8 cellular contexts compared by ENCODE assay signal in the genomic region with DNA sequence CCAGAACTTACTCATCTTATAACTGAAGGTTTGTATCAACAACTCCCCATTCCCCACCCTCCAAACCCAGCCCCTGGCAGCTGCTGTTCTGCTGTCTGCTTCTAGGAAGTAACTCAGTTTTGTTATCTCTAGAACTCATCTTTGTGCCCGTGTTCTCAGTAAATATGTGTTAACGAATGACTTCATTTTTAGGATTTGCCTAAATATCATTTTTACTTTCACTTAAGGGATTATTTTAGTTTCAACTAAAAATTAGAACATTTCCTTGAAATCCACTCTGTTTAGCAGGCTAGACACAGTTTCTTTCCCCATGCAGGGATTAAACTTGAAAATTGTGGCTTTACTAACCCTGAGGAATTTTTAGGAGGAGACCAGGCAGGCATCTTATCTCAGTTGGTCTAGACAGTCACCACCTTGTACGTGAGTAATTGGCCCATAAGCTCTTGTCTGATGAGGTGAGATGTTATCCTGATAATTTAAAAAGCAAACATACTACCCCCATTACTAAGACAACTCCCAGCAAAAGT.
DNase-seq lines count a peak whose midpoint lies in the region; ATAC-seq and TF ChIP-seq lines count a peak whose summit lies in the region.

No MANE protein-coding gene starts in this region.

- BruUV-seq in Panc1 (replicated peaks; lab: Mats Ljungman, UMichigan), result no TSS peak

- H3K4me1 Mint-ChIP-seq in chondrocyte (ENCODE audit: low read depth), result peaks cover 80% of the 10 kb centered on the region

- no peaks in the 10 kb centered on the region for H3K9me3 Mint-ChIP-seq in chondrocyte (ENCODE audit: low read depth)

- in situ Hi-C loops in Panc1 (cut with HindIII; ENCODE audit: low pct_unique_long_range_greater_than_20kb, low sequenced_read_pairs), result no loop called here

- H3K36me3 Mint-ChIP-seq in chondrocyte (ENCODE audit: low read depth), result no peaks in the 10 kb centered on the region

- peak overlapping the region; percentile 65 for H3K27ac Mint-ChIP-seq in chondrocyte (ENCODE audit: unreplicated experiment)

- no peaks in the 10 kb centered on the region for H3K27me3 Mint-ChIP-seq in chondrocyte (ENCODE audit: low read depth)

- H3K4me3 ChIP-seq in HEK293 (ENCODE audit: low read depth, low read length), result peak overlapping the region; percentile 14; the same call in 1 of the 2 replicates
- no peak overlapping the region for H3K4me3 ChIP-seq in Panc1 (ENCODE audit: low read depth in 2 of 2, low read length in 2 of 2)
- H3K4me3 ChIP-seq in tibial artery, result no peak overlapping the region

- peak; percentile 82 for ATAC-seq in Panc1

- POLR2A ChIA-PET in HEK293 (lab: Yijun Ruan, JAX), result interaction anchor here (1.0 to 4.3 kb wide), 7 partner anchors 13 to 69 kb away, joined by 3 to 32 read pairs (median 4); no protein-coding TSS in a partner anchor
- POLR2A ChIA-PET in Panc1 (lab: Charles Lee), result no interaction called here

- H3K4me1 ChIP-seq in HEK293 (ENCODE audit: control insufficient read depth, insufficient read depth, low read length) (peaks cover 21% of the 10 kb centered on the region), Panc1 (ENCODE audit: control insufficient read depth, insufficient read depth, low read length) (peaks cover 8% of the 10 kb centered on the region; the same call in 1 of the 2 replicates), tibial artery (peaks cover 0 to 95% (median 39%) of the 10 kb centered on the region in 4 donors)

- no peak for TF ChIP-seq CTCF in HEK293 (tag by site-specific recombination; IDR thresholded peaks at IDR 0.05)
- TF ChIP-seq CTCF in Panc1 (IDR thresholded peaks at IDR 0.05), result no peak
- no peak for TF ChIP-seq CTCF in chondrocyte (IDR thresholded peaks at IDR 0.05)
- TF ChIP-seq CTCF in tibial artery (IDR thresholded peaks at IDR 0.05), result no peak

- CTCF ChIA-PET in HEK293 (lab: Yijun Ruan, JAX), result interaction anchor here (0.6 to 3.6 kb wide), 3 partner anchors 32 to 124 kb away, joined by 3 to 9 read pairs (median 6); no protein-coding TSS in a partner anchor
- CTCF ChIA-PET in Panc1 (lab: Charles Lee), result no interaction called here

- DNase-seq in Daoy (ENCODE audit: low read depth) (peak; percentile 89), Panc1 (ENCODE audit: low read depth, low spot score) (no peak), chondrocyte (ENCODE audit: low spot score) (no peak), tibial artery (no peak), cerebellum (ENCODE audit: low spot score) (no peak), pons (ENCODE audit: low spot score) (no peak), H4 (ENCODE audit: low spot score) (no peak)

- no peak overlapping the region for H3K4me3 Mint-ChIP-seq in chondrocyte (ENCODE audit: unreplicated experiment)

- no peaks in the 10 kb centered on the region for H3K36me3 ChIP-seq in HEK293 (ENCODE audit: control insufficient read depth in 2 of 2, insufficient read depth in 1 of 2, low read length in 2 of 2)
- no peaks in the 10 kb centered on the region for H3K36me3 ChIP-seq in Panc1 (ENCODE audit: control insufficient read depth, insufficient read depth, low read length)
- H3K36me3 ChIP-seq in tibial artery, result no peaks in the 10 kb centered on the region

- intact Hi-C loops in Panc1 (cut with micrococcal nuclease; ENCODE audit: unreplicated experiment), result no loop called here
- intact Hi-C loops in tibial artery (cut with DNase I; ENCODE audit: low total_unique reads), result no loop called here

- H3K27me3 ChIP-seq in Panc1 (ENCODE audit: control insufficient read depth, insufficient read depth, low read length), result no peaks in the 10 kb centered on the region
- H3K27me3 ChIP-seq in tibial artery, result no peaks in the 10 kb centered on the region

- H3K9me3 ChIP-seq in HEK293 (ENCODE audit: control insufficient read depth, insufficient read depth, low read depth, low read length) (no peaks in the 10 kb centered on the region), Panc1 (ENCODE audit: control insufficient read depth, insufficient read depth, low read depth, low read length) (no peaks in the 10 kb centered on the region), tibial artery (no peaks in the 10 kb centered on the region)

- H3K27ac ChIP-seq in HEK293 (ENCODE audit: extremely low read depth, low read depth, low read length), result peak overlapping the region; percentile 75
- H3K27ac ChIP-seq in Panc1 (ENCODE audit: low read length), result no peak overlapping the region
- H3K27ac ChIP-seq in tibial artery, result peak overlapping the region; percentile 62 to 72

TF ChIP-seq in HEK293, 187 proteins besides CTCF, POLR2A, EP300 and RAD21 (continues in another document):
- TF ChIP-seq, protein P1, sequence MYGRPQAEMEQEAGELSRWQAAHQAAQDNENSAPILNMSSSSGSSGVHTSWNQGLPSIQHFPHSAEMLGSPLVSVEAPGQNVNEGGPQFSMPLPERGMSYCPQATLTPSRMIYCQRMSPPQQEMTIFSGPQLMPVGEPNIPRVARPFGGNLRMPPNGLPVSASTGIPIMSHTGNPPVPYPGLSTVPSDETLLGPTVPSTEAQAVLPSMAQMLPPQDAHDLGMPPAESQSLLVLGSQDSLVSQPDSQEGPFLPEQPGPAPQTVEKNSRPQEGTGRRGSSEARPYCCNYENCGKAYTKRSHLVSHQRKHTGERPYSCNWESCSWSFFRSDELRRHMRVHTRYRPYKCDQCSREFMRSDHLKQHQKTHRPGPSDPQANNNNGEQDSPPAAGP (tag by site-specific recombination; IDR thresholded peaks at IDR 0.05), result 0 out of 2 replicates have a peak, but pooled peaks have one; percentile 36
- TF ChIP-seq ZNF184 (tag by site-specific recombination; IDR thresholded peaks at IDR 0.05), result 0 out of 2 replicates have a peak, but pooled peaks have one; percentile 36
- TF ChIP-seq ZNF366 (tag by site-specific recombination; conservative IDR thresholded peaks at IDR 0.05), result peak; percentile 20; the same call in 1 of the 2 replicates
- peak; percentile 31; the same call in 1 of the 2 replicates for TF ChIP-seq KLF10 (tag by site-specific recombination; IDR thresholded peaks at IDR 0.05)
- TF ChIP-seq REPIN1 (tag by site-specific recombination; IDR thresholded peaks at IDR 0.05; ENCODE audit: low read depth), result no peak
- peak; percentile 62; the same call in 1 of the 2 replicates for TF ChIP-seq ZNF843 (tag by site-specific recombination; IDR thresholded peaks at IDR 0.05)
- TF ChIP-seq ZNF629 (tag by site-specific recombination; IDR thresholded peaks at IDR 0.05), result peak; percentile 39; the same call in 1 of the 2 replicates
- TF ChIP-seq KLF8 (tag by site-specific recombination; IDR thresholded peaks at IDR 0.05), result peak; percentile 65
- peak; percentile 100 for TF ChIP-seq WT1 (tag by site-specific recombination; IDR thresholded peaks at IDR 0.05)
- TF ChIP-seq OSR2 (tag by site-specific recombination; IDR thresholded peaks at IDR 0.05), result peak; percentile 79
- no peak for TF ChIP-seq KLF7 (tag by site-specific recombination; IDR thresholded peaks at IDR 0.05; ENCODE audit: borderline replicate concordance)
- TF ChIP-seq, protein P2, sequence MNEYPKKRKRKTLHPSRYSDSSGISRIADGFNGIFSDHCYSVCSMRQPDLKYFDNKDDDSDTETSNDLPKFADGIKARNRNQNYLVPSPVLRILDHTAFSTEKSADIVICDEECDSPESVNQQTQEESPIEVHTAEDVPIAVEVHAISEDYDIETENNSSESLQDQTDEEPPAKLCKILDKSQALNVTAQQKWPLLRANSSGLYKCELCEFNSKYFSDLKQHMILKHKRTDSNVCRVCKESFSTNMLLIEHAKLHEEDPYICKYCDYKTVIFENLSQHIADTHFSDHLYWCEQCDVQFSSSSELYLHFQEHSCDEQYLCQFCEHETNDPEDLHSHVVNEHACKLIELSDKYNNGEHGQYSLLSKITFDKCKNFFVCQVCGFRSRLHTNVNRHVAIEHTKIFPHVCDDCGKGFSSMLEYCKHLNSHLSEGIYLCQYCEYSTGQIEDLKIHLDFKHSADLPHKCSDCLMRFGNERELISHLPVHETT (tag by site-specific recombination; IDR thresholded peaks at IDR 0.05), result 0 out of 2 replicates have a peak, but pooled peaks have one; percentile 29
- TF ChIP-seq ZBTB20 (tag by site-specific recombination; IDR thresholded peaks at IDR 0.05), result no peak
- TF ChIP-seq ZNF10 (tag by site-specific recombination; IDR thresholded peaks at IDR 0.05), result 0 out of 2 replicates have a peak, but pooled peaks have one; percentile 21
- TF ChIP-seq, protein P3, sequence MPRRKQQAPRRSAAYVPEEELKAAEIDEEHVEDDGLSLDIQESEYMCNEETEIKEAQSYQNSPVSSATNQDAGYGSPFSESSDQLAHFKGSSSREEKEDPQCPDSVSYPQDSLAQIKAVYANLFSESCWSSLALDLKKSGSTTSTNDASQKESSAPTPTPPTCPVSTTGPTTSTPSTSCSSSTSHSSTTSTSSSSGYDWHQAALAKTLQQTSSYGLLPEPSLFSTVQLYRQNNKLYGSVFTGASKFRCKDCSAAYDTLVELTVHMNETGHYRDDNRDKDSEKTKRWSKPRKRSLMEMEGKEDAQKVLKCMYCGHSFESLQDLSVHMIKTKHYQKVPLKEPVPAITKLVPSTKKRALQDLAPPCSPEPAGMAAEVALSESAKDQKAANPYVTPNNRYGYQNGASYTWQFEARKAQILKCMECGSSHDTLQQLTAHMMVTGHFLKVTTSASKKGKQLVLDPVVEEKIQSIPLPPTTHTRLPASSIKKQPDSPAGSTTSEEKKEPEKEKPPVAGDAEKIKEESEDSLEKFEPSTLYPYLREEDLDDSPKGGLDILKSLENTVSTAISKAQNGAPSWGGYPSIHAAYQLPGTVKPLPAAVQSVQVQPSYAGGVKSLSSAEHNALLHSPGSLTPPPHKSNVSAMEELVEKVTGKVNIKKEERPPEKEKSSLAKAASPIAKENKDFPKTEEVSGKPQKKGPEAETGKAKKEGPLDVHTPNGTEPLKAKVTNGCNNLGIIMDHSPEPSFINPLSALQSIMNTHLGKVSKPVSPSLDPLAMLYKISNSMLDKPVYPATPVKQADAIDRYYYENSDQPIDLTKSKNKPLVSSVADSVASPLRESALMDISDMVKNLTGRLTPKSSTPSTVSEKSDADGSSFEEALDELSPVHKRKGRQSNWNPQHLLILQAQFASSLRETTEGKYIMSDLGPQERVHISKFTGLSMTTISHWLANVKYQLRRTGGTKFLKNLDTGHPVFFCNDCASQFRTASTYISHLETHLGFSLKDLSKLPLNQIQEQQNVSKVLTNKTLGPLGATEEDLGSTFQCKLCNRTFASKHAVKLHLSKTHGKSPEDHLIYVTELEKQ (tag by site-specific recombination; IDR thresholded peaks at IDR 0.05; ENCODE audit: borderline replicate concordance), result peak; percentile 30; the same call in 1 of the 2 replicates
- TF ChIP-seq KLF1 (tag by site-specific recombination; IDR thresholded peaks at IDR 0.05), result peak; percentile 39; the same call in 1 of the 2 replicates
- TF ChIP-seq, protein P4, sequence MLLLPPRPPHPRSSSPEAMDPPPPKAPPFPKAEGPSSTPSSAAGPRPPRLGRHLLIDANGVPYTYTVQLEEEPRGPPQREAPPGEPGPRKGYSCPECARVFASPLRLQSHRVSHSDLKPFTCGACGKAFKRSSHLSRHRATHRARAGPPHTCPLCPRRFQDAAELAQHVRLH (tag by site-specific recombination; IDR thresholded peaks at IDR 0.05), result peak; percentile 70; the same call in 1 of the 2 replicates
